ENCODE assay signal across 9 cellular contexts in genomic region chr6:26472549-26473245, GRCh38. TPM values are rescaled to one million over a fixed set of nuclear protein-coding genes. Genes with fewer than 3 reads are reported as not detected.
DNase-seq lines count a peak whose midpoint lies in the region; ATAC-seq, FAIRE-seq and TF ChIP-seq lines count a peak whose summit lies in the region.
"Had no signal": no experiment of that assay in that cellular context is flagged by ENCODE, and none has a peak within 500 bp of the region (broad histone marks: within the 10 kb centered on the region; RNA-seq: fewer than 3 reads in every experiment).

No MANE protein-coding gene starts in this region.

- peaks cover 0 to 9% (median 3%) of the 10 kb centered on the region in 3 donors for H3K9me3 Mint-ChIP-seq in IgD-negative memory B cell
- peaks cover 0 to 12% (median 7%) of the 10 kb centered on the region in 7 donors for H3K9me3 Mint-ChIP-seq in naive B cell

- peak overlapping the region; percentile 92 for H2AFZ ChIP-seq in ACC112 (ENCODE audit: low read length, unreplicated experiment)

- no peak overlapping the region for H3K4me3 ChIP-seq in ACC112 (ENCODE audit: low read depth, low read length)
- peak overlapping the region; percentile 88 for H3K4me3 ChIP-seq in adipocyte (ENCODE audit: low read length)
- H3K4me3 ChIP-seq in kidney (ENCODE audit: low read length in 2 of 2): no peak overlapping the region
- H3K4me3 ChIP-seq in SJCRH30: no peak overlapping the region

- no peaks in the 10 kb centered on the region for H3K27me3 ChIP-seq in ACC112 (ENCODE audit: insufficient read depth, low read length)
- no peaks in the 10 kb centered on the region for H3K27me3 ChIP-seq in adipocyte (replicated peaks; ENCODE audit: control insufficient read depth, insufficient read depth, low read length)
- no peaks in the 10 kb centered on the region for H3K27me3 ChIP-seq in SJCRH30

- H3K9ac ChIP-seq in adipocyte (ENCODE audit: low read length): peak overlapping the region; percentile 87
- H3K9ac ChIP-seq in kidney (ENCODE audit: low read length in 2 of 2): no peak overlapping the region

- H3K27ac Mint-ChIP-seq in IgD-negative memory B cell (peak overlapping the region; percentile 98 to 99 (median 99)), naive B cell (peak overlapping the region; percentile 98 to 99 (median 99))

- H3K36me3 ChIP-seq in ACC112 (ENCODE audit: insufficient read depth, low read length) (peaks cover 7% of the 10 kb centered on the region), adipocyte (ENCODE audit: control insufficient read depth, insufficient read depth, low read length, severe bottlenecking) (peaks cover 15% of the 10 kb centered on the region), kidney (ENCODE audit: control insufficient read depth in 1 of 2, insufficient read depth in 2 of 2, low read length in 2 of 2) (peaks cover 5 to 10% of the 10 kb centered on the region in 2 donors), SJCRH30 (peaks cover 2% of the 10 kb centered on the region)

- H3K27me3 Mint-ChIP-seq in IgD-negative memory B cell: no peaks in the 10 kb centered on the region
- H3K27me3 Mint-ChIP-seq in naive B cell: no peaks in the 10 kb centered on the region

- H3K36me3 Mint-ChIP-seq in IgD-negative memory B cell: peaks cover 11% of the 10 kb centered on the region
- peaks cover 7 to 26% of the 10 kb centered on the region in 2 donors for H3K36me3 Mint-ChIP-seq in naive B cell

- intact Hi-C loops in kidney (cut with DNase I): no loop called here

- no peak for ATAC-seq in naive B cell (ENCODE audit: low read depth in 2 of 2)
- ATAC-seq in HG02884 (IDR thresholded peaks at IDR 0.05; ENCODE audit: unreplicated experiment): no peak

- no peaks in the 10 kb centered on the region for H3K79me2 ChIP-seq in ACC112 (ENCODE audit: control insufficient read depth, insufficient read depth, low read length, unreplicated experiment)

- H3K27ac ChIP-seq in ACC112 (ENCODE audit: low read depth, low read length) (peak overlapping the region; percentile 94), kidney (ENCODE audit: low read depth in 2 of 2, low read length in 2 of 2) (peak overlapping the region in 1 of 2 donors; percentile 92), SJCRH30 (no peak overlapping the region)

- H3K4me1 Mint-ChIP-seq in IgD-negative memory B cell (peaks cover 42 to 53% (median 45%) of the 10 kb centered on the region in 3 donors), naive B cell (peaks cover 60 to 73% (median 61%) of the 10 kb centered on the region in 3 donors)

- H3K9me3 ChIP-seq in adipocyte (ENCODE audit: control insufficient read depth, low read length): no peaks in the 10 kb centered on the region
- H3K9me3 ChIP-seq in kidney (ENCODE audit: control insufficient read depth in 1 of 2, low read length in 2 of 2): no peaks in the 10 kb centered on the region
- H3K9me3 ChIP-seq in SJCRH30 (replicated peaks): no peaks in the 10 kb centered on the region

- DNase-seq in adipocyte (ENCODE audit: low read depth): no peak
- DNase-seq in naive B cell: no peak
- DNase-seq in COLO829 (ENCODE audit: low spot score): no peak
- DNase-seq in kidney: no peak
- DNase-seq in SJCRH30: no peak
- DNase-seq: DMS79 treated with DMSO at 0.1 percent for 48 hours had no signal

- no peak for FAIRE-seq in kidney (lab: Jason Lieb, UNC)

- TF ChIP-seq CTCF in kidney (IDR thresholded peaks at IDR 0.05; ENCODE audit: borderline replicate concordance, extremely low read depth, insufficient read depth): no peak

- peak overlapping the region; percentile 49 to 99 (median 97) for H3K4me3 Mint-ChIP-seq in IgD-negative memory B cell
- peak overlapping the region; percentile 14 to 98 (median 97) for H3K4me3 Mint-ChIP-seq in naive B cell

- H3K4me1 ChIP-seq in ACC112 (ENCODE audit: control insufficient read depth, insufficient read depth, low read length, unreplicated experiment) (peaks cover 26% of the 10 kb centered on the region), adipocyte (ENCODE audit: control insufficient read depth, insufficient read depth, low read length) (peaks cover 17% of the 10 kb centered on the region), kidney (ENCODE audit: control insufficient read depth in 1 of 2, insufficient read depth in 1 of 2, low read depth in 1 of 2, low read length in 2 of 2) (peaks cover 4 to 5% of the 10 kb centered on the region in 2 donors), SJCRH30 (peaks cover 3% of the 10 kb centered on the region; the same call in 1 of the 2 replicates)

RNA-seq across cellular contexts. Expression of gene BTN2A1, which starts 14.9 kb away (rescaled TPM):
- polyA plus RNA-seq in IgD-negative memory B cell (16.9 TPM), naive B cell (ENCODE audit: low read depth in 6 of 6) (10 to 100 TPM in 5 of 6 donors, 1 to 10 TPM in 1; 8.4 to 21.4 (median 13.0) TPM), kidney (ENCODE audit: insufficient read depth, low read depth, low replicate concordance) (15.6 TPM)
- 19.1 TPM for total RNA-seq in kidney
- total RNA-seq in SJCRH30 (2014; rRNA removed; shearing (Covaris generic)): 16.9 and 17.2 TPM in 2 replicates

RNA-seq across cellular contexts. Expression of gene BTN1A1, which starts 27.4 kb away (rescaled TPM):
- polyA plus RNA-seq in IgD-negative memory B cell (3.7 TPM), naive B cell (ENCODE audit: low read depth in 6 of 6) (under 1 TPM in 2 of 6 donors, not detected in 4; 0.19 to 0.25 TPM), kidney (ENCODE audit: insufficient read depth, low read depth, low replicate concordance) (not detected)
- 0.09 TPM for total RNA-seq in kidney
- 0.04 TPM in 1 of 2 replicates, not detected in the other for total RNA-seq in SJCRH30 (2014; rRNA removed; shearing (Covaris generic))

RNA-seq across cellular contexts. Expression of gene BTN3A3, which starts 32.4 kb away (rescaled TPM):
- polyA plus RNA-seq in IgD-negative memory B cell: 36.3 TPM
- 10 to 100 TPM; 20.3 to 39.2 (median 27.3) TPM for polyA plus RNA-seq in naive B cell (ENCODE audit: low read depth in 6 of 6)
- 20.3 TPM for total RNA-seq in kidney
- 7.9 TPM for polyA plus RNA-seq in kidney (ENCODE audit: insufficient read depth, low read depth, low replicate concordance)
- 0.33 and 0.55 TPM in 2 replicates for total RNA-seq in SJCRH30 (2014; rRNA removed; shearing (Covaris generic))
